In genomic region chr6:103081126-103081525, GRCh38 we compare ENCODE assay signal across 29 cellular contexts.
"Had no signal": no experiment of that assay in that cellular context is flagged by ENCODE, and none has a peak within 500 bp of the region (broad histone marks: within the 10 kb centered on the region; RNA-seq: fewer than 3 reads in every experiment).

No MANE protein-coding gene starts in this region.

- H3K4me3 ChIP-seq: K562, MG63, Peyer's patch, SJSA1, SK-N-MC had no signal

- H3K36me3 ChIP-seq: MG63, Peyer's patch, SJSA1 had no signal

- H3K4me3 Mint-ChIP-seq: T-cell had no signal

- H3K4me1 ChIP-seq: Peyer's patch, SJSA1 had no signal

- H3K36me3 Mint-ChIP-seq: T-cell had no signal

- H3K27me3 Mint-ChIP-seq: T-cell had no signal

- H3K9me3 ChIP-seq: MG63, Peyer's patch had no signal

- H3K27ac ChIP-seq: Peyer's patch, SJSA1, SK-N-MC had no signal

- H3K27ac Mint-ChIP-seq: T-cell had no signal

- H3K4me1 Mint-ChIP-seq: T-cell had no signal

- H3K27me3 ChIP-seq: MG63, Peyer's patch, SJSA1 had no signal

- DNase-seq: Kasumi-1, KG1, MG63, NCI-H1048, NCI-H1092 treated with DMSO at 0.1 percent for 48 hours, NCI-H1105 treated with DMSO at 0.1 percent for 48 hours, NCI-H1417, NCI-H1436, NCI-H146, NCI-H1694, NCI-H187, NCI-H1930, NCI-H2029 treated with DMSO at 0.1 percent for 48 hours, NCI-H2081 treated with DMSO at 0.1 percent for 48 hours, NCI-H2107, NCI-H226, NCI-H510A, NCI-H526, NCI-H748 treated with DMSO at 0.1 percent for 48 hours, OCI-M1, PC-3, Peyer's patch, Right ventricle myocardium superior, RPMI8226, SHP77 treated with DMSO at 0.1 percent for 48 hours, T-cell had no signal
